In genomic region chr20:16069416-16070010, GRCh38 we compare ENCODE assay signal across 11 cellular contexts.
DNase-seq lines count a peak whose midpoint lies in the region; ATAC-seq lines count a peak whose summit lies in the region.
"Had no signal": no experiment of that assay in that cellular context is flagged by ENCODE, and none has a peak within 500 bp of the region (broad histone marks: within the 10 kb centered on the region; RNA-seq: fewer than 3 reads in every experiment).

No MANE protein-coding gene starts in this region.

- no peak overlapping the region for H3K4me3 Mint-ChIP-seq in stimulated activated memory B cell treated with anti-CD40 and anti-IgM and Interleukin-4, amounts not matched to agents 10 μg/mL and 1 μg/mL and 100 μg/mL, for 72 hours
- H3K4me3 Mint-ChIP-seq: activated T-cell treated with anti-CD3 and anti-CD28 coated beads, Interleukin-2, amount 50 U/mL, for 4 hours; T-cell had no signal

- H3K9me3 Mint-ChIP-seq in stimulated activated memory B cell treated with anti-CD40 and anti-IgM and Interleukin-4, amounts not matched to agents 10 μg/mL and 1 μg/mL and 100 μg/mL, for 72 hours = peaks cover 8% of the 10 kb centered on the region

- H3K36me3 Mint-ChIP-seq in stimulated activated memory B cell treated with anti-CD40 and anti-IgM and Interleukin-4, amounts not matched to agents 10 μg/mL and 1 μg/mL and 100 μg/mL, for 72 hours = peaks cover 19% of the 10 kb centered on the region
- H3K36me3 Mint-ChIP-seq: T-cell had no signal

- H3K27me3 Mint-ChIP-seq in stimulated activated memory B cell treated with anti-CD40 and anti-IgM and Interleukin-4, amounts not matched to agents 10 μg/mL and 1 μg/mL and 100 μg/mL, for 72 hours = no peaks in the 10 kb centered on the region
- H3K27me3 Mint-ChIP-seq: T-cell had no signal

- H3K4me1 Mint-ChIP-seq in stimulated activated memory B cell treated with anti-CD40 and anti-IgM and Interleukin-4, amounts not matched to agents 10 μg/mL and 1 μg/mL and 100 μg/mL, for 72 hours = peaks cover 53% of the 10 kb centered on the region
- H3K4me1 Mint-ChIP-seq: T-cell had no signal

- no peak for DNase-seq in A172 (ENCODE audit: low spot score)
- no peak for DNase-seq in activated gamma-delta T cell (lab: John Stamatoyannopoulos, UW)
- DNase-seq in ecto neural progenitor cell (ENCODE audit: low spot score) = no peak
- DNase-seq: activated T-cell treated with anti-CD3 and anti-CD28 coated beads, Interleukin-2, amount 50 U/mL, for 4 hours; cerebellar nuclear complex; T-cell; thyroid gland had no signal

- ATAC-seq in GM19324 (IDR thresholded peaks at IDR 0.05; ENCODE audit: low FRiP score, unreplicated experiment) (peak; percentile 84), HG02763 (IDR thresholded peaks at IDR 0.05; ENCODE audit: unreplicated experiment) (peak; percentile 81), HG03565 (IDR thresholded peaks at IDR 0.05; ENCODE audit: unreplicated experiment) (peak; percentile 91)
- ATAC-seq in stimulated activated memory B cell treated with anti-CD40 and anti-IgM and Interleukin-4, amounts not matched to agents 10 μg/mL and 1 μg/mL and 100 μg/mL, for 72 hours = peak; percentile 86
- ATAC-seq: activated T-cell treated with anti-CD3 and anti-CD28 coated beads, Interleukin-2, amount 50 U/mL, for 4 hours; T-cell had no signal

- H3K27ac Mint-ChIP-seq in stimulated activated memory B cell treated with anti-CD40 and anti-IgM and Interleukin-4, amounts not matched to agents 10 μg/mL and 1 μg/mL and 100 μg/mL, for 72 hours = peak overlapping the region; percentile 91
